9 cellular contexts compared by ENCODE assay signal in genomic region chr6:71393471-71393870, GRCh38.
DNase-seq lines count a peak whose midpoint lies in the region; ATAC-seq and TF ChIP-seq lines count a peak whose summit lies in the region.
"Had no signal": no experiment of that assay in that cellular context is flagged by ENCODE, and none has a peak within 500 bp of the region (broad histone marks: within the 10 kb centered on the region; RNA-seq: fewer than 3 reads in every experiment).

No MANE protein-coding gene starts in this region.

- H2AFZ ChIP-seq in osteoblast (ENCODE audit: low read length) (no peak overlapping the region), Karpas-422 (ENCODE audit: low read length) (no peak overlapping the region)

- peak overlapping the region; percentile 55 for H3K27ac ChIP-seq in epithelial cell of prostate
- H3K27ac ChIP-seq in osteoblast (ENCODE audit: low read depth, low read length) = peak overlapping the region; percentile 53
- no peak overlapping the region for H3K27ac ChIP-seq in Karpas-422 (ENCODE audit: low read length)

- H3K9ac ChIP-seq in Karpas-422 (ENCODE audit: low read length) = no peak overlapping the region

- H3K27me3 ChIP-seq in osteoblast (ENCODE audit: insufficient read depth, low read length) (no peaks in the 10 kb centered on the region), Karpas-422 (ENCODE audit: low read length) (no peaks in the 10 kb centered on the region)

- H3K4me1 ChIP-seq in osteoblast (ENCODE audit: insufficient read depth, low read length) = peaks cover 54% of the 10 kb centered on the region
- H3K4me1 ChIP-seq in Karpas-422 (ENCODE audit: low read length) = no peaks in the 10 kb centered on the region

- H3K36me3 ChIP-seq in osteoblast (ENCODE audit: insufficient read depth, low read length) = peaks cover 17% of the 10 kb centered on the region
- H3K36me3 ChIP-seq in Karpas-422 (ENCODE audit: insufficient read depth, low read length) = no peaks in the 10 kb centered on the region

- H3K4me1 Mint-ChIP-seq in T-helper 17 cell = peaks cover 2% of the 10 kb centered on the region

- no peak overlapping the region for H3K4me3 Mint-ChIP-seq in T-helper 17 cell
- H3K4me3 Mint-ChIP-seq: CD4-positive, alpha-beta T cell had no signal

- no peaks in the 10 kb centered on the region for H3K9me2 ChIP-seq in Karpas-422 (replicated peaks; ENCODE audit: insufficient read depth, low read length)

- H4K20me1 ChIP-seq in osteoblast (ENCODE audit: insufficient read depth, low read length) = no peaks in the 10 kb centered on the region
- no peaks in the 10 kb centered on the region for H4K20me1 ChIP-seq in Karpas-422 (ENCODE audit: insufficient read depth, low read depth, low read length)

- H3K9me3 ChIP-seq in osteoblast (ENCODE audit: low read depth, low read length) (no peaks in the 10 kb centered on the region), Karpas-422 (ENCODE audit: low read length) (no peaks in the 10 kb centered on the region), T-helper 17 cell (ENCODE audit: control insufficient read depth, low read length, poor library complexity, severe bottlenecking) (no peaks in the 10 kb centered on the region)

- TF ChIP-seq CTCF in AG10803 (conservative IDR thresholded peaks at IDR 0.05; ENCODE audit: low read length) (no peak), osteoblast (IDR thresholded peaks at IDR 0.05; ENCODE audit: extremely low read depth, low read depth, low read length) (no peak)

- H3K4me2 ChIP-seq in osteoblast (ENCODE audit: insufficient read depth, low read length) (peak overlapping the region; percentile 50), Karpas-422 (ENCODE audit: low read depth, low read length, poor library complexity, severe bottlenecking) (no peak overlapping the region)

- peaks cover 48% of the 10 kb centered on the region for H3K79me2 ChIP-seq in osteoblast (ENCODE audit: insufficient read depth, low read length)
- no peaks in the 10 kb centered on the region for H3K79me2 ChIP-seq in Karpas-422 (ENCODE audit: low read length)

- no peak overlapping the region for H3K4me3 ChIP-seq in AG10803 (ENCODE audit: low read length)
- H3K4me3 ChIP-seq in osteoblast (ENCODE audit: insufficient read depth, low read length) = no peak overlapping the region
- H3K4me3 ChIP-seq in Karpas-422 (ENCODE audit: low read length) = no peak overlapping the region

- H3K27me3 Mint-ChIP-seq in T-helper 17 cell = peaks cover 39% of the 10 kb centered on the region

- H3K36me3 Mint-ChIP-seq in T-helper 17 cell (ENCODE audit: low read depth) = no peaks in the 10 kb centered on the region

- ATAC-seq in stimulated activated naive CD8-positive, alpha-beta T cell treated with anti-CD3 and anti-CD28 coated beads, Interleukin-15, Interleukin-2, amounts not matched to agents 100 U/mL and 50 U/mL, for 24 hours = no peak
- no peak for ATAC-seq in T-helper 17 cell

- H3K27ac Mint-ChIP-seq in T-helper 17 cell = no peak overlapping the region
- H3K27ac Mint-ChIP-seq: CD4-positive, alpha-beta T cell had no signal

- peak; percentile 46 for DNase-seq in AG10803 (ENCODE audit: low read depth)
- DNase-seq in NCI-H748 (lab: John Stamatoyannopoulos, UW; ENCODE audit: unreplicated experiment) = peak; percentile 90
- no peak for DNase-seq in epithelial cell of prostate (ENCODE audit: low read depth, low spot score)
- no peak for DNase-seq in osteoblast (ENCODE audit: insufficient read length, low spot score, missing footprints)
- DNase-seq in Karpas-422 = no peak
- DNase-seq in stimulated activated naive CD8-positive, alpha-beta T cell treated with anti-CD3 and anti-CD28 coated beads, Interleukin-15, Interleukin-2, amounts not matched to agents 100 U/mL and 50 U/mL, for 24 hours = no peak
- DNase-seq in T-helper 17 cell = no peak
- no peak for DNase-seq in SIG-M5 (lab: John Stamatoyannopoulos, UW)
- DNase-seq: CD4-positive, alpha-beta T cell had no signal

Comparison
In these comparisons a context has a peak if more than half of its experiments do, and no peak if none do; other contexts are left out.
1. DNase-seq: peak in AG10803 (single experiment) and NCI-H748 (single experiment); none in epithelial cell of prostate (single experiment), osteoblast (single experiment), Karpas-422 (single experiment), stimulated activated naive CD8-positive, alpha-beta T cell treated with anti-CD3 and anti-CD28 coated beads, Interleukin-15, Interleukin-2, amounts not matched to agents 100 U/mL and 50 U/mL, for 24 hours (single experiment), T-helper 17 cell (0 of 3) and SIG-M5 (single experiment).